Comparison of ENCODE assay signal across 8 cellular contexts in genomic region chr14:68786491-68787234, GRCh38. TPM values are rescaled to one million over a fixed set of nuclear protein-coding genes. Genes with fewer than 3 reads are reported as not detected.
DNase-seq lines count a peak whose midpoint lies in the region; ATAC-seq and TF ChIP-seq lines count a peak whose summit lies in the region.

No MANE protein-coding gene starts in this region.

- POLR2A ChIA-PET in activated CD4-positive, alpha-beta T cell treated with anti-CD3 and anti-CD28 coated beads, Interleukin-2, amount 10 ng/mL, durations not matched to agents 7 days and 5 days (lab: Charles Lee), result interaction anchor here (0.7 kb wide), 1 partner anchor 119 kb away, joined by 3 read pairs; no protein-coding TSS in a partner anchor

- H3K4me1 Mint-ChIP-seq in activated CD4-positive, alpha-beta T cell treated with anti-CD3 and anti-CD28 coated beads, Interleukin-2, amount 10 ng/mL, durations not matched to agents 7 days and 5 days, result peaks cover 73% of the 10 kb centered on the region

- H3K9me3 Mint-ChIP-seq in activated CD4-positive, alpha-beta T cell treated with anti-CD3 and anti-CD28 coated beads, Interleukin-2, amount 10 ng/mL, durations not matched to agents 7 days and 5 days, result no peaks in the 10 kb centered on the region

- H3K27me3 Mint-ChIP-seq in activated CD4-positive, alpha-beta T cell treated with anti-CD3 and anti-CD28 coated beads, Interleukin-2, amount 10 ng/mL, durations not matched to agents 7 days and 5 days, result no peaks in the 10 kb centered on the region

- CTCF ChIA-PET in activated CD4-positive, alpha-beta T cell treated with anti-CD3 and anti-CD28 coated beads, Interleukin-2, amount 10 ng/mL, durations not matched to agents 7 days and 5 days (lab: Charles Lee), result interaction anchor here (1.1 to 2.3 kb wide), 4 partner anchors 9 to 346 kb away, joined by 3 to 7 read pairs (median 5); no protein-coding TSS in a partner anchor

- H3K36me3 Mint-ChIP-seq in activated CD4-positive, alpha-beta T cell treated with anti-CD3 and anti-CD28 coated beads, Interleukin-2, amount 10 ng/mL, durations not matched to agents 7 days and 5 days (ENCODE audit: low read depth), result peaks cover 61% of the 10 kb centered on the region

- TF ChIP-seq CTCF in astrocyte of the spinal cord (IDR thresholded peaks at IDR 0.05; ENCODE audit: low read depth, low read length), result no peak

- ATAC-seq in HG03460 (IDR thresholded peaks at IDR 0.05; ENCODE audit: unreplicated experiment), result no peak
- no peak for ATAC-seq in HG03565 (IDR thresholded peaks at IDR 0.05; ENCODE audit: unreplicated experiment)

- peak overlapping the region; percentile 65 for H3K4me3 Mint-ChIP-seq in activated CD4-positive, alpha-beta T cell treated with anti-CD3 and anti-CD28 coated beads, Interleukin-2, amount 10 ng/mL, durations not matched to agents 7 days and 5 days

- peak overlapping the region; percentile 94 for H3K27ac Mint-ChIP-seq in activated CD4-positive, alpha-beta T cell treated with anti-CD3 and anti-CD28 coated beads, Interleukin-2, amount 10 ng/mL, durations not matched to agents 7 days and 5 days

- H3K4me3 ChIP-seq in astrocyte of the spinal cord (ENCODE audit: low read depth, low read length), result no peak overlapping the region

- DNase-seq in activated CD4-positive, alpha-beta T cell treated with anti-CD3 and anti-CD28 coated beads, Interleukin-2, amount 10 ng/mL, durations not matched to agents 7 days and 5 days, result no peak
- DNase-seq in activated CD4-positive, alpha-beta T cell treated with anti-CD3 and anti-CD28 coated beads for 48 hours, result no peak
- DNase-seq in astrocyte of the spinal cord (ENCODE audit: low read depth, low spot score) (peak; percentile 69), kidney glomerular epithelial cell (lab: John Stamatoyannopoulos, UW) (peak; percentile 58), stromal cell of bone marrow (ENCODE audit: low read depth) (peak; percentile 64), GDM1 (lab: John Stamatoyannopoulos, UW) (no peak)

- in situ Hi-C loops in astrocyte of the spinal cord (cut with HindIII; ENCODE audit: low sequenced_read_pairs), result no loop called here

RNA-seq across cellular contexts. Expression of gene ZFP36L1, which starts 6.2 kb away (rescaled TPM):
- 10 to 100 TPM; 81.7 to 82.2 TPM for total RNA-seq in activated CD4-positive, alpha-beta T cell treated with anti-CD3 and anti-CD28 coated beads, Interleukin-2, amount 10 ng/mL, durations not matched to agents 7 days and 5 days

Comparison
In these comparisons a context has a peak if more than half of its experiments do, and no peak if none do; other contexts are left out.
1. DNase-seq: peak in astrocyte of the spinal cord (single experiment), kidney glomerular epithelial cell (single experiment) and stromal cell of bone marrow (single experiment); none in activated CD4-positive, alpha-beta T cell treated with anti-CD3 and anti-CD28 coated beads, Interleukin-2, amount 10 ng/mL, durations not matched to agents 7 days and 5 days (single experiment), activated CD4-positive, alpha-beta T cell treated with anti-CD3 and anti-CD28 coated beads for 48 hours (single experiment) and GDM1 (single experiment).